Comparison of ENCODE assay signal across 8 cellular contexts in genomic region chr19:52734340-52734892, GRCh38. TPM values are rescaled to one million over a fixed set of nuclear protein-coding genes. Genes with fewer than 3 reads are reported as not detected.
DNase-seq lines count a peak whose midpoint lies in the region; ATAC-seq and TF ChIP-seq lines count a peak whose summit lies in the region.

No MANE protein-coding gene starts in this region.

- no peak for TF ChIP-seq CTCF in right atrium auricular region (IDR thresholded peaks at IDR 0.05)

- H3K27me3 ChIP-seq in right atrium auricular region (no peaks in the 10 kb centered on the region), rectal smooth muscle tissue (ENCODE audit: control insufficient read depth, insufficient read depth, low read length) (no peaks in the 10 kb centered on the region)

- H3K36me3 ChIP-seq in right atrium auricular region = no peaks in the 10 kb centered on the region
- H3K36me3 ChIP-seq in rectal smooth muscle tissue (ENCODE audit: control insufficient read depth, insufficient read depth, low read length) = no peaks in the 10 kb centered on the region

- H3K27ac ChIP-seq in right atrium auricular region = peak overlapping the region; percentile 88 to 89
- H3K27ac ChIP-seq in rectal smooth muscle tissue (ENCODE audit: low read depth, low read length) = peak overlapping the region; percentile 88

- DNase-seq in EH (ENCODE audit: low read depth) (peak; percentile 23), right atrium auricular region (ENCODE audit: low spot score) (no peak), mucosa of gallbladder (ENCODE audit: low spot score) (no peak), 8988T (no peak)
- DNase-seq in activated naive CD4-positive, alpha-beta T cell treated with anti-CD3 and anti-CD28 coated beads, Interleukin-2, amount 50 U/mL, for 72 hours (ENCODE audit: low spot score in 2 of 2) = peak in 1 of 2 donors; percentile 22

- ATAC-seq in GM19455 (IDR thresholded peaks at IDR 0.05; ENCODE audit: unreplicated experiment) = peak; percentile 46
- peak; percentile 26 for ATAC-seq in HG03521 (IDR thresholded peaks at IDR 0.05; ENCODE audit: unreplicated experiment)
- ATAC-seq in activated naive CD4-positive, alpha-beta T cell treated with anti-CD3 and anti-CD28 coated beads, Interleukin-2, amount 50 U/mL, for 72 hours = peak; percentile 44 to 58

- no peaks in the 10 kb centered on the region for H3K9me3 ChIP-seq in right atrium auricular region

- H3K4me3 ChIP-seq in right atrium auricular region (peak overlapping the region; percentile 84 to 94), rectal smooth muscle tissue (ENCODE audit: low read length) (peak overlapping the region; percentile 82)

- peak overlapping the region; percentile 73 for H3K9ac ChIP-seq in rectal smooth muscle tissue (ENCODE audit: low read length)

- peaks cover 0 to 12% of the 10 kb centered on the region in 2 donors for H3K4me1 ChIP-seq in right atrium auricular region
- H3K4me1 ChIP-seq in rectal smooth muscle tissue (ENCODE audit: control insufficient read depth, insufficient read depth, low read length) = no peaks in the 10 kb centered on the region

- H3K27ac Mint-ChIP-seq in activated naive CD4-positive, alpha-beta T cell treated with anti-CD3 and anti-CD28 coated beads, Interleukin-2, amount 50 U/mL, for 72 hours = peak overlapping the region; percentile 90 to 94

- H3K36me3 Mint-ChIP-seq in activated naive CD4-positive, alpha-beta T cell treated with anti-CD3 and anti-CD28 coated beads, Interleukin-2, amount 50 U/mL, for 72 hours = peaks cover 15 to 48% of the 10 kb centered on the region in 2 donors

- peaks cover 0 to 17% of the 10 kb centered on the region in 2 donors for H3K9me3 Mint-ChIP-seq in activated naive CD4-positive, alpha-beta T cell treated with anti-CD3 and anti-CD28 coated beads, Interleukin-2, amount 50 U/mL, for 72 hours

RNA-seq across cellular contexts. Expression of gene ZNF611, which starts 0.4 kb away (rescaled TPM):
- total RNA-seq in activated naive CD4-positive, alpha-beta T cell treated with anti-CD3 and anti-CD28 coated beads, Interleukin-2, amount 50 U/mL, for 72 hours = 10 to 100 TPM; 17.5 to 19.7 TPM
- 1 to 10 TPM; 4.0 to 6.6 TPM for total RNA-seq in right atrium auricular region
- 29.6 TPM for total RNA-seq in mucosa of gallbladder

RNA-seq across cellular contexts. Expression of gene ZNF600, which starts 52.2 kb away (rescaled TPM):
- 1 to 10 TPM; 4.1 to 9.6 TPM for total RNA-seq in activated naive CD4-positive, alpha-beta T cell treated with anti-CD3 and anti-CD28 coated beads, Interleukin-2, amount 50 U/mL, for 72 hours
- 1 to 10 TPM; 1.3 to 2.4 TPM for total RNA-seq in right atrium auricular region
- total RNA-seq in mucosa of gallbladder = 18.1 TPM
